ENCODE assay signal across 19 cellular contexts in genomic region chr1:228172591-228173527, GRCh38. TPM values are rescaled to one million over a fixed set of nuclear protein-coding genes. Genes with fewer than 3 reads are reported as not detected.
DNase-seq lines count a peak whose midpoint lies in the region; ATAC-seq and TF ChIP-seq lines count a peak whose summit lies in the region.
"Had no signal": no experiment of that assay in that cellular context is flagged by ENCODE, and none has a peak within 500 bp of the region (broad histone marks: within the 10 kb centered on the region; RNA-seq: fewer than 3 reads in every experiment).

No MANE protein-coding gene starts in this region.

- H3K4me2 ChIP-seq in mesenchymal stem cell (ENCODE audit: low read length, poor library complexity, severe bottlenecking): no peak overlapping the region

- H3K27me3 ChIP-seq in breast epithelium: no peaks in the 10 kb centered on the region
- no peaks in the 10 kb centered on the region for H3K27me3 ChIP-seq in Panc1 (ENCODE audit: control insufficient read depth, insufficient read depth, low read length)
- no peaks in the 10 kb centered on the region for H3K27me3 ChIP-seq in mesenchymal stem cell (ENCODE audit: control insufficient read depth in 1 of 2, insufficient read depth in 1 of 2, low read length in 2 of 2)
- H3K27me3 ChIP-seq in upper lobe of left lung: no peaks in the 10 kb centered on the region
- no peaks in the 10 kb centered on the region for H3K27me3 ChIP-seq in body of pancreas
- H3K27me3 ChIP-seq: brain microvascular endothelial cell, pancreas, upper lobe of right lung had no signal

- intact Hi-C loops in MCF 10A (cut with micrococcal nuclease) (no loop called here), breast epithelium (cut with DNase I; ENCODE audit: low total_unique reads) (no loop called here), Panc1 (cut with micrococcal nuclease; ENCODE audit: unreplicated experiment) (no loop called here), body of pancreas (cut with DNase I) (no loop called here)

- no peak overlapping the region for H3K4me3 ChIP-seq in breast epithelium
- no peak overlapping the region for H3K4me3 ChIP-seq in Panc1 (ENCODE audit: low read depth in 2 of 2, low read length in 2 of 2)
- H3K4me3 ChIP-seq in mesenchymal stem cell (ENCODE audit: insufficient read depth in 1 of 2, low read depth in 1 of 2, low read length in 2 of 2): no peak overlapping the region
- H3K4me3 ChIP-seq in upper lobe of left lung: no peak overlapping the region
- H3K4me3 ChIP-seq in body of pancreas: no peak overlapping the region
- H3K4me3 ChIP-seq: coronary artery, pancreas, upper lobe of right lung had no signal

- H3K4me3 Mint-ChIP-seq in MCF 10A (ENCODE audit: unreplicated experiment): no peak overlapping the region
- H3K4me3 Mint-ChIP-seq: activated T-helper 1 cell treated with anti-CD3 and anti-CD28 coated beads, Interleukin-12 subunit alpha, Interleukin-12 subunit beta, Interleukin-2, Interleukin-4 antibody, amounts not matched to agents 30 ng/mL and 10 ng/mL and 1 ng/mL, durations not matched to agents 14 hours and 24 hours and 36 hours had no signal

- H3K36me3 ChIP-seq in breast epithelium (no peaks in the 10 kb centered on the region), Panc1 (ENCODE audit: control insufficient read depth, insufficient read depth, low read length) (no peaks in the 10 kb centered on the region), mesenchymal stem cell (ENCODE audit: control insufficient read depth in 1 of 2, insufficient read depth in 2 of 2, low read depth in 1 of 2, low read length in 2 of 2) (peaks cover 5 to 44% of the 10 kb centered on the region in 2 experiments), upper lobe of left lung (peaks cover 0 to 12% (median 9%) of the 10 kb centered on the region in 4 donors), body of pancreas (replicated peaks in 1 of 2; ENCODE audit: insufficient read depth in 1 of 2, low read depth in 2 of 2) (peaks cover 0 to 2% of the 10 kb centered on the region in 2 donors)

- no peak overlapping the region for H2BK12ac ChIP-seq in mesenchymal stem cell (ENCODE audit: low read length in 2 of 2)

- H2BK5ac ChIP-seq in mesenchymal stem cell (ENCODE audit: low read depth, low read length, poor library complexity, severe bottlenecking): no peak overlapping the region

- H3K9me3 Mint-ChIP-seq in MCF 10A (ENCODE audit: unreplicated experiment): no peaks in the 10 kb centered on the region
- H3K9me3 Mint-ChIP-seq: activated T-helper 1 cell treated with anti-CD3 and anti-CD28 coated beads, Interleukin-12 subunit alpha, Interleukin-12 subunit beta, Interleukin-2, Interleukin-4 antibody, amounts not matched to agents 30 ng/mL and 10 ng/mL and 1 ng/mL, durations not matched to agents 14 hours and 24 hours and 36 hours had no signal

- H3K27ac Mint-ChIP-seq in MCF 10A (ENCODE audit: low read depth, unreplicated experiment): peak overlapping the region; percentile 47
- H3K27ac Mint-ChIP-seq: activated T-helper 1 cell treated with anti-CD3 and anti-CD28 coated beads, Interleukin-12 subunit alpha, Interleukin-12 subunit beta, Interleukin-2, Interleukin-4 antibody, amounts not matched to agents 30 ng/mL and 10 ng/mL and 1 ng/mL, durations not matched to agents 14 hours and 24 hours and 36 hours had no signal

- no peaks in the 10 kb centered on the region for H3K4me1 ChIP-seq in breast epithelium
- peaks cover 4% of the 10 kb centered on the region; the same call in 1 of the 2 replicates for H3K4me1 ChIP-seq in Panc1 (ENCODE audit: control insufficient read depth, insufficient read depth, low read length)
- peaks cover 10% of the 10 kb centered on the region for H3K4me1 ChIP-seq in mesenchymal stem cell (ENCODE audit: control insufficient read depth, insufficient read depth, low read depth, low read length)
- H3K4me1 ChIP-seq in upper lobe of left lung: peaks cover 23 to 41% (median 29%) of the 10 kb centered on the region in 4 donors
- no peaks in the 10 kb centered on the region for H3K4me1 ChIP-seq in body of pancreas
- H3K4me1 ChIP-seq: pancreas, upper lobe of right lung had no signal

- no peak for DNase-seq in MCF 10A (ENCODE audit: unreplicated experiment)
- no peak for DNase-seq in breast epithelium (ENCODE audit: low spot score in 2 of 2)
- no peak for DNase-seq in Panc1 (ENCODE audit: low read depth, low spot score)
- no peak for DNase-seq in mesenchymal stem cell
- DNase-seq in upper lobe of left lung: no peak
- DNase-seq in body of pancreas: no peak
- DNase-seq in AG08396 (ENCODE audit: low spot score): no peak
- DNase-seq: brain microvascular endothelial cell; GDM1; glutamatergic neuron; KG1; MV-4-11; NCI-H187 treated with DMSO at 0.1 percent for 48 hours; stimulated activated CD4-positive, alpha-beta T cell treated with anti-CD3 and anti-CD28 coated beads, Interleukin-15, amount 100 ng/mL, for 24 hours; SW 1271; upper lobe of right lung had no signal

- TF ChIP-seq CTCF in MCF 10A (IDR thresholded peaks at IDR 0.05; ENCODE audit: unreplicated experiment): no peak
- TF ChIP-seq CTCF in breast epithelium (IDR thresholded peaks at IDR 0.05): no peak
- no peak for TF ChIP-seq CTCF in Panc1 (IDR thresholded peaks at IDR 0.05)
- no peak for TF ChIP-seq CTCF in upper lobe of left lung (IDR thresholded peaks at IDR 0.05)
- TF ChIP-seq CTCF in body of pancreas (IDR thresholded peaks at IDR 0.05): no peak

- H3K18ac ChIP-seq in mesenchymal stem cell (ENCODE audit: low read depth in 1 of 2, low read length in 2 of 2): no peak overlapping the region

- H3K27ac ChIP-seq in breast epithelium (no peak overlapping the region), Panc1 (ENCODE audit: low read length) (no peak overlapping the region), mesenchymal stem cell (ENCODE audit: low read length, poor library complexity, severe bottlenecking) (no peak overlapping the region), upper lobe of left lung (peak overlapping the region in 2 of 4 donors; percentile 45 to 67), body of pancreas (no peak overlapping the region)
- H3K27ac ChIP-seq: brain microvascular endothelial cell, pancreas, upper lobe of right lung had no signal

- H3K79me1 ChIP-seq in mesenchymal stem cell (replicated peaks; ENCODE audit: low read length, poor library complexity, severe bottlenecking): peaks cover 55% of the 10 kb centered on the region

- no peaks in the 10 kb centered on the region for H3K27me3 Mint-ChIP-seq in MCF 10A (ENCODE audit: insufficient read depth, unreplicated experiment)

- TF ChIP-seq POLR2A in breast epithelium (IDR thresholded peaks at IDR 0.05) (no peak), upper lobe of left lung (IDR thresholded peaks at IDR 0.05) (no peak), body of pancreas (IDR thresholded peaks at IDR 0.05) (no peak)

- no peak overlapping the region for H2BK15ac ChIP-seq in mesenchymal stem cell (ENCODE audit: low read depth, poor library complexity, severe bottlenecking)

- no peak for TF ChIP-seq EP300 in upper lobe of left lung (IDR thresholded peaks at IDR 0.05)

- H3K9me3 ChIP-seq in breast epithelium: no peaks in the 10 kb centered on the region
- no peaks in the 10 kb centered on the region for H3K9me3 ChIP-seq in Panc1 (ENCODE audit: control insufficient read depth, insufficient read depth, low read depth, low read length)
- no peaks in the 10 kb centered on the region for H3K9me3 ChIP-seq in mesenchymal stem cell (ENCODE audit: control insufficient read depth, low read length)
- no peaks in the 10 kb centered on the region for H3K9me3 ChIP-seq in upper lobe of left lung
- H3K9me3 ChIP-seq in body of pancreas: no peaks in the 10 kb centered on the region
- H3K9me3 ChIP-seq: pancreas, upper lobe of right lung had no signal

- no peak overlapping the region for H3K4ac ChIP-seq in mesenchymal stem cell (ENCODE audit: low read depth in 1 of 2, low read length in 2 of 2)

- H4K91ac ChIP-seq in mesenchymal stem cell (ENCODE audit: low read length): peak overlapping the region; percentile 40

- POLR2A ChIA-PET in MCF 10A (lab: Yijun Ruan, JAX): interaction anchor here (1.0 kb wide), 1 partner anchor 11 kb away, joined by 3 read pairs; no protein-coding TSS in a partner anchor
- POLR2A ChIA-PET in Panc1 (lab: Charles Lee): no interaction called here

- in situ Hi-C loops in Panc1 (cut with HindIII; ENCODE audit: low pct_unique_long_range_greater_than_20kb, low sequenced_read_pairs): no loop called here

- no peak overlapping the region for H2AFZ ChIP-seq in mesenchymal stem cell (ENCODE audit: low read depth, low read length)

- no peak overlapping the region for H2BK120ac ChIP-seq in mesenchymal stem cell (ENCODE audit: low read depth, low read length)

- no peak overlapping the region for H4K8ac ChIP-seq in mesenchymal stem cell (ENCODE audit: low read length)

- no peak overlapping the region for H3K23ac ChIP-seq in mesenchymal stem cell (ENCODE audit: low read length in 2 of 2)

- no peak overlapping the region for H3K9ac ChIP-seq in mesenchymal stem cell (ENCODE audit: low read length)

- peaks cover 9% of the 10 kb centered on the region for H3K36me3 Mint-ChIP-seq in MCF 10A (ENCODE audit: insufficient read depth, unreplicated experiment)

- CTCF ChIA-PET in MCF 10A (lab: Yijun Ruan, JAX) (interaction anchor here (0.6 to 1.1 kb wide), 3 partner anchors 41 to 50 kb away, joined by 3 to 8 read pairs (median 5); no protein-coding TSS in a partner anchor), Panc1 (lab: Charles Lee) (no interaction called here)

- 91% methylated on average over 18 of the region's 21 CpGs for WGBS in mesenchymal stem cell
- 84 to 88% methylated on average over 12 to 18 of the region's 21 CpGs for WGBS in upper lobe of left lung, 2 donors
- 79 to 83% methylated on average over 12 to 20 of the region's 21 CpGs for WGBS in body of pancreas, 2 donors

- no peaks in the 10 kb centered on the region for H3K4me1 Mint-ChIP-seq in MCF 10A (ENCODE audit: insufficient read depth, unreplicated experiment)

- no peak overlapping the region for H3K14ac ChIP-seq in mesenchymal stem cell (ENCODE audit: low read length in 2 of 2)

- BruUV-seq in MCF 10A (replicated peaks; lab: Mats Ljungman, UMichigan) (no TSS peak), Panc1 (replicated peaks; lab: Mats Ljungman, UMichigan) (no TSS peak)

- H2AK5ac ChIP-seq in mesenchymal stem cell (ENCODE audit: low read length, severe bottlenecking): no peak overlapping the region

- ATAC-seq in Panc1 (peak; percentile 3; the same call in 1 of the 2 replicates), upper lobe of left lung (ENCODE audit: low FRiP score in 2 of 2) (no peak), body of pancreas (no peak)

RNA-seq across cellular contexts. Expression of gene IBA57, which starts 7.3 kb away (rescaled TPM):
- 12.0 and 16.5 TPM in 2 replicates for total RNA-seq in MCF 10A (2022)
- total RNA-seq in breast epithelium: 1 to 10 TPM; 3.4 to 4.1 (median 3.9) TPM
- total RNA-seq in Panc1 (2021; ENCODE audit: unreplicated experiment): 11.3 TPM
- polyA plus RNA-seq in Panc1 (2012; ENCODE audit: insufficient read length): 6.3 TPM
- 1.2 TPM for polyA plus RNA-seq in mesenchymal stem cell (2013, experiment 1 of 2)
- 1.7 TPM for polyA plus RNA-seq in mesenchymal stem cell (2013, experiment 2 of 2)
- total RNA-seq in upper lobe of left lung: 10 to 100 TPM in 4 of 6 donors, 1 to 10 TPM in 2; 6.1 to 19.3 (median 13.9) TPM
- total RNA-seq in body of pancreas: 10 to 100 TPM in 1 of 2 donors, 1 to 10 TPM in 1; 4.7 to 13.5 TPM

RNA-seq across cellular contexts. Expression of gene GJC2, which starts 23.1 kb away (rescaled TPM):
- total RNA-seq in MCF 10A (2022): 9.0 and 18.5 TPM in 2 replicates
- 1 to 10 TPM; 1.3 TPM for total RNA-seq in breast epithelium
- 2.4 TPM for total RNA-seq in Panc1 (2021; ENCODE audit: unreplicated experiment)
- polyA plus RNA-seq in Panc1 (2012; ENCODE audit: insufficient read length): 4.4 TPM
- polyA plus RNA-seq in mesenchymal stem cell (2013, experiment 1 of 2): 0.33 TPM
- 0.37 TPM for polyA plus RNA-seq in mesenchymal stem cell (2013, experiment 2 of 2)
- total RNA-seq in upper lobe of left lung: 1 to 10 TPM; 1.4 to 8.7 (median 2.0) TPM
- total RNA-seq in body of pancreas: 1 to 10 TPM in 1 of 2 donors, under 1 TPM in 1; 0.33 to 1.6 TPM

RNA-seq across cellular contexts. Expression of gene GUK1, which starts 32.8 kb away (rescaled TPM):
- total RNA-seq in MCF 10A (2022) (495 and 510 TPM in 2 replicates), breast epithelium (100 to 1,000 TPM; 218 to 413 (median 333) TPM), Panc1 (2021; ENCODE audit: unreplicated experiment) (188 TPM), upper lobe of left lung (100 to 1,000 TPM; 198 to 385 (median 269) TPM), body of pancreas (100 to 1,000 TPM; 210 to 216 TPM)
- 362 TPM for polyA plus RNA-seq in Panc1 (2012; ENCODE audit: insufficient read length)
- polyA plus RNA-seq in mesenchymal stem cell (2013, experiment 1 of 2): 218 TPM
- 225 TPM for polyA plus RNA-seq in mesenchymal stem cell (2013, experiment 2 of 2)

RNA-seq across cellular contexts. Expression of gene OBSCN, which starts 35.0 kb away (rescaled TPM):
- total RNA-seq in MCF 10A (2022): 22.6 and 29.6 TPM in 2 replicates
- 10 to 100 TPM in 2 of 3 donors, 1 to 10 TPM in 1; 3.0 to 40.0 (median 27.9) TPM for total RNA-seq in breast epithelium
- total RNA-seq in Panc1 (2021; ENCODE audit: unreplicated experiment): 10.5 TPM
- polyA plus RNA-seq in Panc1 (2012; ENCODE audit: insufficient read length): 12.4 TPM
- polyA plus RNA-seq in mesenchymal stem cell (2013, experiment 1 of 2): 4.5 TPM
- polyA plus RNA-seq in mesenchymal stem cell (2013, experiment 2 of 2): 4.9 TPM
- 100 to 1,000 TPM in 1 of 6 donors, 10 to 100 TPM in 5; 15.7 to 160 (median 47.0) TPM for total RNA-seq in upper lobe of left lung
- 10 to 100 TPM; 14.5 to 34.9 TPM for total RNA-seq in body of pancreas
